1 cellular context compared by ENCODE assay signal in genomic region chr11:802693-803466, GRCh38.
TF ChIP-seq lines count a peak whose summit lies in the region.

No MANE protein-coding gene starts in this region.

TF ChIP-seq in HepG2, 621 proteins besides CTCF, POLR2A, EP300 and RAD21:
- TF ChIP-seq ZNF235 (CRISPR knock-in tag; IDR thresholded peaks at IDR 0.05; ENCODE audit: borderline replicate concordance) (no peak), ARID2 (CRISPR knock-in tag; IDR thresholded peaks at IDR 0.05; ENCODE audit: borderline replicate concordance) (no peak), ZNF550 (CRISPR knock-in tag; IDR thresholded peaks at IDR 0.05; ENCODE audit: borderline replicate concordance) (no peak), CCAR2 (optimal IDR thresholded peaks at IDR 0.05; ENCODE audit: low read depth, low read length) (no peak), ZFP41 (CRISPR knock-in tag; IDR thresholded peaks at IDR 0.05; ENCODE audit: borderline replicate concordance) (no peak), HNRNPH1 (optimal IDR thresholded peaks at IDR 0.05; ENCODE audit: low read depth, low read length) (no peak), ZBTB44 (CRISPR knock-in tag; IDR thresholded peaks at IDR 0.05) (no peak), MYNN (CRISPR knock-in tag; IDR thresholded peaks at IDR 0.05; ENCODE audit: low read depth) (no peak), FOXK1 (CRISPR knock-in tag; IDR thresholded peaks at IDR 0.05; ENCODE audit: borderline replicate concordance, low read depth) (no peak), PRPF4 (IDR thresholded peaks at IDR 0.05; ENCODE audit: low read depth, low read length, poor library complexity, severe bottlenecking) (no peak), SMYD3 (CRISPR knock-in tag; IDR thresholded peaks at IDR 0.05) (no peak), FOSL2 (CRISPR knock-in tag; IDR thresholded peaks at IDR 0.05) (no peak), SRF (IDR thresholded peaks at IDR 0.05; ENCODE audit: low read depth, low read length) (no peak), TAF15 (IDR thresholded peaks at IDR 0.05; ENCODE audit: low read depth, low read length, poor library complexity, severe bottlenecking) (no peak), ZNF530 (CRISPR knock-in tag; IDR thresholded peaks at IDR 0.05; ENCODE audit: low read depth) (no peak), FOXC1 (CRISPR knock-in tag; IDR thresholded peaks at IDR 0.05; ENCODE audit: borderline replicate concordance) (no peak)
